Comparison of ENCODE assay signal across 18 cellular contexts in genomic region chr5:14359069-14360043, GRCh38.
"Had no signal": no experiment of that assay in that cellular context is flagged by ENCODE, and none has a peak within 500 bp of the region (broad histone marks: within the 10 kb centered on the region; RNA-seq: fewer than 3 reads in every experiment).

No MANE protein-coding gene starts in this region.

- H3K36me3 Mint-ChIP-seq: activated naive CD8-positive, alpha-beta T cell had no signal

- DNase-seq: activated CD4-positive, alpha-beta memory T cell treated with anti-CD3 and anti-CD28 coated beads, Interleukin-2, amount 10 ng/mL, durations not matched to agents 7 days and 5 days; activated CD4-positive, alpha-beta T cell treated with anti-CD3 and anti-CD28 coated beads for 36 hours; activated effector memory CD4-positive, alpha-beta T cell treated with anti-CD3 and anti-CD28 coated beads, Interleukin-2, amount 50 U/mL, for 16 hours; activated T-cell treated with anti-CD3 and anti-CD28 coated beads, Interleukin-2, amount 50 U/mL, for 48 hours; amniotic stem cell; left lung; mammary epithelial cell; naive B cell; retina; stimulated activated CD4-positive, alpha-beta T cell treated with anti-CD3 and anti-CD28 coated beads, Interleukin-12 subunit alpha, Interleukin-12 subunit beta, amount 100 ng/mL, for 4 hours; stimulated activated CD4-positive, alpha-beta T cell treated with anti-CD3 and anti-CD28 coated beads, Interleukin-2, amount 100 ng/mL, for 48 hours; stimulated activated naive CD4-positive, alpha-beta T cell; T-helper 17 cell; WERI-Rb-1 had no signal

- H3K9me3 ChIP-seq: left lung, suprapubic skin had no signal

- ATAC-seq: activated CD4-positive, alpha-beta T cell treated with anti-CD3 and anti-CD28 coated beads for 36 hours; left lung; T-helper 17 cell had no signal

- H3K4me1 Mint-ChIP-seq: activated CD4-positive, alpha-beta T cell treated with anti-CD3 and anti-CD28 coated beads for 36 hours had no signal

- H3K9me3 Mint-ChIP-seq: activated CD4-positive, alpha-beta memory T cell treated with anti-CD3 and anti-CD28 coated beads, Interleukin-2, amount 10 ng/mL, durations not matched to agents 7 days and 5 days; naive B cell; type B pancreatic cell had no signal

- H3K27ac ChIP-seq: hepatocyte, left lung, suprapubic skin, WERI-Rb-1 had no signal

- H3K27me3 Mint-ChIP-seq: activated CD4-positive, alpha-beta T cell treated with anti-CD3 and anti-CD28 coated beads for 36 hours; activated naive CD8-positive, alpha-beta T cell; naive B cell; type B pancreatic cell had no signal

- H3K4me3 Mint-ChIP-seq: activated CD4-positive, alpha-beta memory T cell treated with anti-CD3 and anti-CD28 coated beads, Interleukin-2, amount 10 ng/mL, durations not matched to agents 7 days and 5 days; activated CD4-positive, alpha-beta T cell treated with anti-CD3 and anti-CD28 coated beads for 36 hours; activated naive CD8-positive, alpha-beta T cell; naive B cell; T-helper 17 cell; type B pancreatic cell had no signal

- H3K27me3 ChIP-seq: hepatocyte, left lung, suprapubic skin had no signal

- H3K27ac Mint-ChIP-seq: activated CD4-positive, alpha-beta memory T cell treated with anti-CD3 and anti-CD28 coated beads, Interleukin-2, amount 10 ng/mL, durations not matched to agents 7 days and 5 days; activated CD4-positive, alpha-beta T cell treated with anti-CD3 and anti-CD28 coated beads for 36 hours; activated naive CD8-positive, alpha-beta T cell; T-helper 17 cell; type B pancreatic cell had no signal

- H3K4me3 ChIP-seq: hepatocyte, left lung, suprapubic skin had no signal
